In the genomic region with DNA sequence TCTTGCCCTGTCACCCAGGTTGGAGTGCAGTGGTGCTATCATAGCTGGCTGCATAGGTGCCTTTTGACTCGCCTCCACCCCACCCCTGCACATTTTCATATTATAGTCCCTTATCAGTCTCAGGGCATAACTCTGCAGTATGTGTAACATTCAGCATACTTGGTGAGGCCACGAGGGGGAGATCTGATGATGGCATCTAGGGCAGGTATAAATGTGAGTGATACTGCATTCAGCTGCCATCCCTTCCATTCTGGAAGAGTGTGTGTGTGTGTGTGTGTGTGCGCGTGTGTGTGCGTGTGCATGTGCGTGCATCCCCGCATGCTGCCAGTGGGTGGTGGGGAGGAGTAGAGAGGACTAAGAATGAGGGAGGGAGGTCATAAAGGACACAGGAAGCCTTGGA, we compare ENCODE assay signal across 9 cellular contexts.
DNase-seq lines count a peak whose midpoint lies in the region; ATAC-seq and TF ChIP-seq lines count a peak whose summit lies in the region.
"Had no signal": no experiment of that assay in that cellular context is flagged by ENCODE, and none has a peak within 500 bp of the region (broad histone marks: within the 10 kb centered on the region; RNA-seq: fewer than 3 reads in every experiment).

No MANE protein-coding gene starts in this region.

- no peak overlapping the region for H3K27ac Mint-ChIP-seq in activated T-helper 17 cell treated with anti-CD3 and anti-CD28 coated beads, Interleukin-2, amount 50 U/mL, for 72 hours
- no peak overlapping the region for H3K27ac Mint-ChIP-seq in osteocyte (ENCODE audit: unreplicated experiment)

- peak; percentile 58 for TF ChIP-seq CTCF in GM12872 (IDR thresholded peaks at IDR 0.05; ENCODE audit: insufficient read depth, low read depth, low read length)
- peak; percentile 41 for TF ChIP-seq CTCF in LNCaP clone FGC (IDR thresholded peaks at IDR 0.05; ENCODE audit: control insufficient read depth, extremely low read depth, insufficient read depth)
- TF ChIP-seq CTCF in osteocyte (IDR thresholded peaks at IDR 0.05): no peak
- TF ChIP-seq CTCF in right lobe of liver (IDR thresholded peaks at IDR 0.05): no peak

- H3K27ac ChIP-seq in right lobe of liver: no peak overlapping the region
- H3K27ac ChIP-seq: epithelial cell of prostate had no signal

- ATAC-seq in activated T-helper 17 cell treated with anti-CD3 and anti-CD28 coated beads, Interleukin-2, amount 50 U/mL, for 72 hours (replicated peaks): peak; percentile 45
- no peak for ATAC-seq in GM19452 (IDR thresholded peaks at IDR 0.05; ENCODE audit: unreplicated experiment)
- ATAC-seq in right lobe of liver: no peak
- ATAC-seq in HG02852 (IDR thresholded peaks at IDR 0.05; ENCODE audit: unreplicated experiment): no peak

- no peaks in the 10 kb centered on the region for H3K9me3 ChIP-seq in right lobe of liver

- DNase-seq in LNCaP clone FGC (ENCODE audit: low read depth): no peak
- DNase-seq in lung microvascular endothelial cell (ENCODE audit: low read depth in 2 of 2): peak; percentile 10 to 80
- DNase-seq in osteocyte (ENCODE audit: extremely low spot score, unreplicated experiment): no peak
- no peak for DNase-seq in right lobe of liver

- peak overlapping the region; percentile 54 for H3K4me3 Mint-ChIP-seq in activated T-helper 17 cell treated with anti-CD3 and anti-CD28 coated beads, Interleukin-2, amount 50 U/mL, for 72 hours
- H3K4me3 Mint-ChIP-seq in osteocyte (ENCODE audit: unreplicated experiment): no peak overlapping the region

- no peak for TF ChIP-seq POLR2A in right lobe of liver (IDR thresholded peaks at IDR 0.05)

- H3K4me1 ChIP-seq in right lobe of liver: peaks cover 0 to 24% (median 6%) of the 10 kb centered on the region in 4 donors

- H3K9me3 Mint-ChIP-seq in activated T-helper 17 cell treated with anti-CD3 and anti-CD28 coated beads, Interleukin-2, amount 50 U/mL, for 72 hours: no peaks in the 10 kb centered on the region
- no peaks in the 10 kb centered on the region for H3K9me3 Mint-ChIP-seq in osteocyte (ENCODE audit: unreplicated experiment)

- peaks cover 67% of the 10 kb centered on the region for H3K4me1 Mint-ChIP-seq in activated T-helper 17 cell treated with anti-CD3 and anti-CD28 coated beads, Interleukin-2, amount 50 U/mL, for 72 hours
- H3K4me1 Mint-ChIP-seq in osteocyte (ENCODE audit: unreplicated experiment): peaks cover 65% of the 10 kb centered on the region

- 86% methylated on average over 7 of the region's 7 CpGs for WGBS in right lobe of liver (ENCODE audit: insufficient coverage, low coverage, low lambda C conversion rate, missing lambda C conversion rate)

- H3K27me3 ChIP-seq in right lobe of liver: no peaks in the 10 kb centered on the region

- no peaks in the 10 kb centered on the region for H3K27me3 Mint-ChIP-seq in activated T-helper 17 cell treated with anti-CD3 and anti-CD28 coated beads, Interleukin-2, amount 50 U/mL, for 72 hours
- H3K27me3 Mint-ChIP-seq in osteocyte (ENCODE audit: unreplicated experiment): no peaks in the 10 kb centered on the region

- H3K4me3 ChIP-seq in LNCaP clone FGC (ENCODE audit: low read depth, low read length): no peak overlapping the region
- H3K4me3 ChIP-seq in right lobe of liver: no peak overlapping the region

- peaks cover 92% of the 10 kb centered on the region for H3K36me3 Mint-ChIP-seq in activated T-helper 17 cell treated with anti-CD3 and anti-CD28 coated beads, Interleukin-2, amount 50 U/mL, for 72 hours (ENCODE audit: low read depth)
- H3K36me3 Mint-ChIP-seq in osteocyte (ENCODE audit: unreplicated experiment): no peaks in the 10 kb centered on the region

- intact Hi-C loops in right lobe of liver (cut with DNase I): no loop called here

- no peaks in the 10 kb centered on the region for H3K36me3 ChIP-seq in right lobe of liver

Comparison
In these comparisons a context has a peak if more than half of its experiments do, and no peak if none do; other contexts are left out.
1. CTCF ChIP-seq: peak in GM12872 (single experiment) and LNCaP clone FGC (single experiment); none in osteocyte (single experiment) and right lobe of liver (0 of 4).
2. DNase-seq: peak in lung microvascular endothelial cell (2 of 2); none in LNCaP clone FGC (single experiment), osteocyte (single experiment) and right lobe of liver (0 of 3).